In the genomic region with DNA sequence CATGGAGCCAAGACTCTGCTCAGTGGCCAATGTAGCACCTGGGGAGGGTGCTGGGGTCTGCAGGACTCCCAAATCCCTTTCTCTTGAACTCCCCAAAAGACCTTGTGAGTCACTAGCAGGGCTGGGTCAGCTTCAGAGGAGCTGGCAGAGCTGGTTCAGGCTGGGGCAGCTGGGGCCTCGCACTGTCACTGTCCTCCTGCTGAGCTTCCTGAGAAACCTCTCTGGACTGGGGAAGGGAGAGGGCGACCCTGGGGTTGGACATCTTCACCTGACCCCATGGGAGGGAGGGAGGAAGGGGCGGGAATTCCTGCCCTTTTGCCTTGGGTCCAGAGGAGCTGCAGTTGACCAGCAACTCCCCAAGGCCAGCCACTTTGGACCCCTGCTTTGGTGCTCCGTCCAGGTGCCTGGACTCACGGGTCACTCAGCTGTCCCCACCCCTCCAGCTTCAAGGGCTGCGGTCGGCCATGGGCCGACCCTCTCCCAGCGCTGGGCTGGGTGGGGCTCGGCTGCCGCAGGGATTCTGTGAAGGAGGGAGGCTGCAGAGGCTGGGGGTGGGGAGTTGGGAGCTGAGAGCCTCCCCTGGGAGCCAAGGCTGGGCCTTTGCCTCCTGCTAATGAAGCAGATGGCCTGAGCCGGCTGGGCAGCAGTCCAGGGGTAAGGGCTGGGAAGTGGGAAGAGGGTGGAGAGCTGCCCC, we compare ENCODE assay signal across 11 cellular contexts. TPM values are rescaled to one million over a fixed set of nuclear protein-coding genes. Genes with fewer than 3 reads are reported as not detected.
DNase-seq lines count a peak whose midpoint lies in the region; TF ChIP-seq lines count a peak whose summit lies in the region.
"Had no signal": no experiment of that assay in that cellular context is flagged by ENCODE, and none has a peak within 500 bp of the region (broad histone marks: within the 10 kb centered on the region; RNA-seq: fewer than 3 reads in every experiment).

No MANE protein-coding gene starts in this region.

- H3K9me3 ChIP-seq in NT2/D1 (ENCODE audit: insufficient read depth, low read length) (no peaks in the 10 kb centered on the region), smooth muscle cell (replicated peaks; ENCODE audit: low read depth) (no peaks in the 10 kb centered on the region)
- H3K9me3 ChIP-seq: tibial artery had no signal

- H3K27ac ChIP-seq in smooth muscle cell (ENCODE audit: low read depth): no peak overlapping the region
- H3K27ac ChIP-seq: tibial artery had no signal

- H3K27me3 Mint-ChIP-seq in T-helper 1 cell treated with Interleukin-12 subunit alpha and Interleukin-12 subunit beta and Interleukin-4 antibody, amounts not matched to agents 30 μg/mL and 1 μg/mL, for 36 hours (ENCODE audit: low read depth): no peaks in the 10 kb centered on the region

- H3K36me3 ChIP-seq in NT2/D1 (ENCODE audit: insufficient read depth, insufficient read length, low read length) (no peaks in the 10 kb centered on the region), smooth muscle cell (ENCODE audit: low read depth) (no peaks in the 10 kb centered on the region)
- H3K36me3 ChIP-seq: tibial artery had no signal

- H2AFZ ChIP-seq in smooth muscle cell (ENCODE audit: low read depth): no peak overlapping the region

- H3K4me1 Mint-ChIP-seq in T-helper 1 cell treated with Interleukin-12 subunit alpha and Interleukin-12 subunit beta and Interleukin-4 antibody, amounts not matched to agents 30 μg/mL and 1 μg/mL, for 36 hours (ENCODE audit: low read depth): peaks cover 78% of the 10 kb centered on the region

- no peak for TF ChIP-seq CTCF in smooth muscle cell (IDR thresholded peaks at IDR 0.05; ENCODE audit: borderline replicate concordance, insufficient read depth, poor library complexity, severe bottlenecking)

- no peaks in the 10 kb centered on the region for H3F3A ChIP-seq in smooth muscle cell (ENCODE audit: low read depth)

- H3K79me2 ChIP-seq in smooth muscle cell (ENCODE audit: low read depth): no peaks in the 10 kb centered on the region

- H4K20me1 ChIP-seq in smooth muscle cell (ENCODE audit: low read depth): no peaks in the 10 kb centered on the region

- no peak overlapping the region for H3K4me3 Mint-ChIP-seq in T-helper 1 cell treated with Interleukin-12 subunit alpha and Interleukin-12 subunit beta and Interleukin-4 antibody, amounts not matched to agents 30 μg/mL and 1 μg/mL, for 36 hours
- H3K4me3 Mint-ChIP-seq: WTC11 had no signal

- H3K9me3 Mint-ChIP-seq in T-helper 1 cell treated with Interleukin-12 subunit alpha and Interleukin-12 subunit beta and Interleukin-4 antibody, amounts not matched to agents 30 μg/mL and 1 μg/mL, for 36 hours: no peaks in the 10 kb centered on the region
- H3K9me3 Mint-ChIP-seq: WTC11 had no signal

- H3K4me3 ChIP-seq in NT2/D1 (ENCODE audit: insufficient read length, low read depth) (no peak overlapping the region), smooth muscle cell (no peak overlapping the region)
- H3K4me3 ChIP-seq: tibial artery had no signal

- DNase-seq in T-helper 1 cell (no peak), NT2/D1 (ENCODE audit: low read depth, low spot score) (no peak), ecto neural progenitor cell (ENCODE audit: low spot score) (peak; percentile 52), smooth muscle cell (lab: John Stamatoyannopoulos, UW; ENCODE audit: unreplicated experiment) (no peak), MV-4-11 (lab: John Stamatoyannopoulos, UW) (no peak), DMS153 treated with DMSO at 0.1 percent for 48 hours (lab: John Stamatoyannopoulos, UW; ENCODE audit: unreplicated experiment) (no peak), NCI-H1930 (lab: John Stamatoyannopoulos, UW) (no peak)

- H3K4me1 ChIP-seq in NT2/D1 (ENCODE audit: insufficient read depth, insufficient read length) (peaks cover 41% of the 10 kb centered on the region), smooth muscle cell (ENCODE audit: low read depth) (peaks cover 17% of the 10 kb centered on the region)
- H3K4me1 ChIP-seq: tibial artery had no signal

- WGBS in smooth muscle cell (ENCODE audit: low lambda C conversion rate): 73% methylated on average over 12 of the region's 12 CpGs

- peaks cover 5% of the 10 kb centered on the region for H3K27me3 ChIP-seq in NT2/D1 (ENCODE audit: insufficient read depth, insufficient read length)
- no peaks in the 10 kb centered on the region for H3K27me3 ChIP-seq in smooth muscle cell (ENCODE audit: low read depth)

- peak overlapping the region; percentile 51 for H3K4me2 ChIP-seq in smooth muscle cell

- peak overlapping the region; percentile 28 for H3K9ac ChIP-seq in NT2/D1 (ENCODE audit: insufficient read length, low read depth)
- H3K9ac ChIP-seq in smooth muscle cell (ENCODE audit: low read depth): no peak overlapping the region

- peak overlapping the region; percentile 96 for H3K27ac Mint-ChIP-seq in T-helper 1 cell treated with Interleukin-12 subunit alpha and Interleukin-12 subunit beta and Interleukin-4 antibody, amounts not matched to agents 30 μg/mL and 1 μg/mL, for 36 hours
- H3K27ac Mint-ChIP-seq: WTC11 had no signal

- peaks cover 34% of the 10 kb centered on the region for H3K36me3 Mint-ChIP-seq in T-helper 1 cell treated with Interleukin-12 subunit alpha and Interleukin-12 subunit beta and Interleukin-4 antibody, amounts not matched to agents 30 μg/mL and 1 μg/mL, for 36 hours (ENCODE audit: low read depth)
- H3K36me3 Mint-ChIP-seq: WTC11 had no signal

RNA-seq across cellular contexts. Expression of a gene that starts 9.2 kb away (rescaled TPM):
- 0.90 TPM in 1 of 2 replicates, not detected in the other for total RNA-seq in smooth muscle cell
- polyA plus RNA-seq in smooth muscle cell: 0.37 and 1.3 TPM in 2 replicates

RNA-seq across cellular contexts. Expression of a gene that starts 31.0 kb away (rescaled TPM):
- not detected in 2 replicates for total RNA-seq in smooth muscle cell
- 0.27 TPM in 1 of 2 replicates, not detected in the other for polyA plus RNA-seq in smooth muscle cell
- polyA plus RNA-seq: esophagus had no signal
